In the genomic region with DNA sequence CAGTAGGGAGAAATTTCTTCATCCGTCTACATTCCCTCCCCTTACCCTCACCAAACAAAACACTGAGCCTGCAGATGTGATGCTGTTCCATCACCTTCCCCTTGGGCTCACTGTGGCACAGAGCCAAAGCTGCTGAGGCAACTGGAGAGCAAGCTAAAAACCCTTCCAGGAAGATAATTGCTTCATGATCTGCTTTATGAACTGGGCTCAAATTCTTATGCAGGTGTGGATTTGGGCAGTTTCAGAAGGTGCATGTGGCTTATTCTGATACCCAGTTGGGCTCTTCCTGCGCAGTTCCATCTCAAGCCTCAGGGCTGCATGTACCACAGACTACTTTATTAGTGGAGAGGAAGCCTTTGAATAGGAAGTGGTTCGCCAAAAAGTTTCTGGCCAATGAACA, we compare ENCODE assay signal across 10 cellular contexts. TPM values are rescaled to one million over a fixed set of nuclear protein-coding genes. Genes with fewer than 3 reads are reported as not detected.
A peak's percentile ranks its signal among the peaks of the same experiment; 100 is the strongest.
DNase-seq lines count a peak whose midpoint lies in the region; ATAC-seq lines count a peak whose summit lies in the region.
"Had no signal": no experiment of that assay in that cellular context is flagged by ENCODE, and none has a peak within 500 bp of the region (broad histone marks: within the 10 kb centered on the region; RNA-seq: fewer than 3 reads in every experiment).

No MANE protein-coding gene starts in this region.

- peak overlapping the region; percentile 55 for H3K27ac Mint-ChIP-seq in activated T-helper 17 cell treated with anti-CD3 and anti-CD28 coated beads, Interleukin-2, amount 50 U/mL, for 72 hours
- H3K27ac Mint-ChIP-seq: T-helper 1 cell treated with Interleukin-12 subunit alpha and Interleukin-12 subunit beta and Interleukin-4 antibody, amounts not matched to agents 30 μg/mL and 1 μg/mL, for 36 hours had no signal

- H3K4me3 Mint-ChIP-seq in activated T-helper 17 cell treated with anti-CD3 and anti-CD28 coated beads, Interleukin-2, amount 50 U/mL, for 72 hours: no peak overlapping the region
- H3K4me3 Mint-ChIP-seq: neural crest cell; T-helper 1 cell treated with Interleukin-12 subunit alpha and Interleukin-12 subunit beta and Interleukin-4 antibody, amounts not matched to agents 30 μg/mL and 1 μg/mL, for 36 hours had no signal

- peaks cover 10% of the 10 kb centered on the region for H3K4me1 Mint-ChIP-seq in activated T-helper 17 cell treated with anti-CD3 and anti-CD28 coated beads, Interleukin-2, amount 50 U/mL, for 72 hours
- H3K4me1 Mint-ChIP-seq: neural crest cell had no signal

- H3K36me3 Mint-ChIP-seq in activated T-helper 17 cell treated with anti-CD3 and anti-CD28 coated beads, Interleukin-2, amount 50 U/mL, for 72 hours (ENCODE audit: low read depth): peaks cover 91% of the 10 kb centered on the region

- no peaks in the 10 kb centered on the region for H3K27me3 Mint-ChIP-seq in activated T-helper 17 cell treated with anti-CD3 and anti-CD28 coated beads, Interleukin-2, amount 50 U/mL, for 72 hours

- DNase-seq in NCI-H2107 treated with DMSO at 0.1 percent for 48 hours (lab: John Stamatoyannopoulos, UW; ENCODE audit: unreplicated experiment): peak; percentile 23
- DNase-seq in NCI-H2107 (lab: John Stamatoyannopoulos, UW): no peak
- peak; percentile 87 for DNase-seq in sciatic nerve (ENCODE audit: low spot score)
- no peak for DNase-seq in amygdala (lab: John Stamatoyannopoulos, UW)
- DNase-seq in stimulated activated CD4-positive, alpha-beta T cell treated with anti-CD3 and anti-CD28 coated beads, Interleukin-4, amount 100 ng/mL, for 4 hours: no peak
- no peak for DNase-seq in AG08396 (ENCODE audit: low spot score)

- ATAC-seq in HG02884 (IDR thresholded peaks at IDR 0.05; ENCODE audit: unreplicated experiment) (peak; percentile 76), sciatic nerve (peak; percentile 94)
- no peak for ATAC-seq in activated T-helper 17 cell treated with anti-CD3 and anti-CD28 coated beads, Interleukin-2, amount 50 U/mL, for 72 hours (replicated peaks)

- intact Hi-C loops in sciatic nerve (cut with DNase I): no loop called here

- H3K9me3 Mint-ChIP-seq in activated T-helper 17 cell treated with anti-CD3 and anti-CD28 coated beads, Interleukin-2, amount 50 U/mL, for 72 hours: no peaks in the 10 kb centered on the region
- H3K9me3 Mint-ChIP-seq: neural crest cell; T-helper 1 cell treated with Interleukin-12 subunit alpha and Interleukin-12 subunit beta and Interleukin-4 antibody, amounts not matched to agents 30 μg/mL and 1 μg/mL, for 36 hours had no signal

RNA-seq across cellular contexts. Expression of a gene that starts 58.3 kb away (rescaled TPM):
- 1 to 10 TPM; 7.4 to 7.7 TPM for total RNA-seq in activated T-helper 17 cell treated with anti-CD3 and anti-CD28 coated beads, Interleukin-2, amount 50 U/mL, for 72 hours
- 28.4 TPM for total RNA-seq in sciatic nerve

RNA-seq across cellular contexts. Expression of a gene that starts 58.7 kb away (rescaled TPM):
- 10 to 100 TPM; 46.2 to 68.7 TPM for total RNA-seq in activated T-helper 17 cell treated with anti-CD3 and anti-CD28 coated beads, Interleukin-2, amount 50 U/mL, for 72 hours
- total RNA-seq in sciatic nerve: 104 TPM

Comparison
In these comparisons a context has a peak if more than half of its experiments do, and no peak if none do; other contexts are left out.
1. DNase-seq: peak in NCI-H2107 treated with DMSO at 0.1 percent for 48 hours (single experiment) and sciatic nerve (single experiment); none in NCI-H2107 (single experiment), amygdala (0 of 56), stimulated activated CD4-positive, alpha-beta T cell treated with anti-CD3 and anti-CD28 coated beads, Interleukin-4, amount 100 ng/mL, for 4 hours (0 of 2) and AG08396 (single experiment).